8 cellular contexts compared by ENCODE assay signal in the genomic region with DNA sequence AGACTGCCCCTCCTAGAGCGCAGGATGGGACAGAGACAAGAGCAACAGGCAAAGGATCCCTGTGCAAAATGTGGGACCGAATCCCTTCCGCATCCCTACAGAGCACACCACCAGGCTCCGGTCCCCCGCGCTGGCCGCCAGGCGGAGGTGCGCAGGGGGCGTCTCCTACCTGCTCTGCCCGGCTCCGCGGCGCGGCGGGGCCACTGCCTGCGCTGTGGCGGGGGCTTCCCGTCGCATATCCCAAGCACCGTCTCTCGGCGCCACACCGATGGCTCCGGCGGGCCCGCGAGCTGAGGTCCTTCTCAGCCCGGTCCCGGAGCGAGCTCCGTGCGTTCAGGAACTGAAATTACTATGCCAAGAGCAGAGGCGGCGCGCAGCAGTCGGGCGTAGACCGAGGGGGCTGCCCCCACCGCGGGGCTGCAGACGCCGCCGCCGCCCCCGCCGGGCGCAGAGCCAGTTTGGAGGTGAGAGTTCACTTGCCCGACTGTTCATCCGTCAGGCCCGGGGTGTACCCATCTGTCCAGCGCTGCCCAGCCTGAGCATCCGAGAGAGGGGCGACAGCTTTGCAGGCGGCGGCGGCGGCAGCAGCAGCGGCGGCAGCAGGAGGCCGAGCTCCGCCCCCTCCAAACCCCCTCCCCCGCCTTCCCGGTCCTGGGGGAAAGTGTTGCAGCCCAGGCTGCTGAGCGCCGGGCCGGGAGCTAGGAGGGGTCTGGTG. TPM values are rescaled to one million over a fixed set of nuclear protein-coding genes. Genes with fewer than 3 reads are reported as not detected.
A peak's percentile ranks its signal among the peaks of the same experiment; 100 is the strongest.
DNase-seq lines count a peak whose midpoint lies in the region; ATAC-seq and TF ChIP-seq lines count a peak whose summit lies in the region.

TSS of gene GPRIN3 (minus strand) at position 355 of the 715 bp plus-strand sequence. CDS start 57,690 bp downstream, outside the sequence.

- H3K27ac Mint-ChIP-seq in CD4-positive, alpha-beta T cell = peak within 1 kb of the TSS; percentile 92
- no peak within 1 kb of the TSS for H3K27ac Mint-ChIP-seq in WTC11

- POLR2A ChIA-PET in CD4-positive, alpha-beta T cell (lab: Charles Lee) = interaction anchor here (0.6 to 2.9 kb wide), 13 partner anchors 9 to 715 kb away, joined by 3 to 45 read pairs (median 5); no protein-coding TSS in a partner anchor
- POLR2A ChIA-PET in WTC11 (lab: Charles Lee) = no interaction called here

- H3K27ac ChIP-seq in CD4-positive, alpha-beta T cell (ENCODE audit: low read depth, low read length) = peak within 1 kb of the TSS; percentile 88
- H3K27ac ChIP-seq in KOPT-K1 (ENCODE audit: low read depth, low read length, poor library complexity, severe bottlenecking) = peak within 1 kb of the TSS; percentile 51

- CTCF ChIA-PET in CD4-positive, alpha-beta T cell (lab: Charles Lee) = interaction anchor here (0.7 to 2.0 kb wide), 11 partner anchors 8 to 81 kb away, joined by 3 to 8 read pairs (median 4); no protein-coding TSS in a partner anchor
- CTCF ChIA-PET in WTC11 (lab: Charles Lee) = interaction anchor here (0.8 to 1.4 kb wide), 3 partner anchors 15 to 81 kb away, joined by 3 to 4 read pairs (median 4); no protein-coding TSS in a partner anchor

- H3K4me1 Mint-ChIP-seq in CD4-positive, alpha-beta T cell (ENCODE audit: low read depth) = peaks cover 67% of the 10 kb centered on the region
- H3K4me1 Mint-ChIP-seq in WTC11 = peaks cover 22% of the 10 kb centered on the region

- H3K27me3 ChIP-seq in CD4-positive, alpha-beta T cell (ENCODE audit: control insufficient read depth, insufficient read depth, low read length) = no peaks in the 10 kb centered on the region
- no peaks in the 10 kb centered on the region for H3K27me3 ChIP-seq in kidney epithelial cell (ENCODE audit: control insufficient read depth, insufficient read depth, low read length)

- H3K9me3 Mint-ChIP-seq in CD4-positive, alpha-beta T cell = no peaks in the 10 kb centered on the region
- no peaks in the 10 kb centered on the region for H3K9me3 Mint-ChIP-seq in WTC11

- ATAC-seq in CD4-positive, alpha-beta T cell (ENCODE audit: poor library complexity) = peak; percentile 66
- peak; percentile 80 for ATAC-seq in GM21447 (IDR thresholded peaks at IDR 0.05; ENCODE audit: unreplicated experiment)
- peak; percentile 88 for ATAC-seq in WTC11

- H3K36me3 Mint-ChIP-seq in CD4-positive, alpha-beta T cell (ENCODE audit: low read depth) = peaks cover 21% of the 10 kb centered on the region
- H3K36me3 Mint-ChIP-seq in WTC11 = no peaks in the 10 kb centered on the region

- H3K36me3 ChIP-seq in KOPT-K1 (ENCODE audit: insufficient read depth, low read length) (no peaks in the 10 kb centered on the region), kidney epithelial cell (ENCODE audit: control insufficient read depth, insufficient read depth, low read length) (no peaks in the 10 kb centered on the region)

- intact Hi-C loops in CD4-positive, alpha-beta T cell (cut with DNase I, micrococcal nuclease) = loop anchor here (2.0 to 10.0 kb wide), 4 partner anchors 13 to 193 kb away; partner anchors contain the start of gene TIGD2 (in 1 of the 2)

- no peak for TF ChIP-seq CTCF in CD4-positive, alpha-beta T cell (IDR thresholded peaks at IDR 0.05)
- TF ChIP-seq CTCF in WTC11 (IDR thresholded peaks at IDR 0.05) (no peak), cardiac fibroblast (IDR thresholded peaks at IDR 0.05; ENCODE audit: low read depth, low read length) (peak; percentile 2), kidney epithelial cell (IDR thresholded peaks at IDR 0.05; ENCODE audit: insufficient read depth, low read length, poor library complexity, severe bottlenecking) (no peak)

- peak; percentile 45 to 72 (median 54) for DNase-seq in CD4-positive, alpha-beta T cell
- DNase-seq in WTC11 (ENCODE audit: low spot score) = peak; percentile 73
- DNase-seq in cardiac fibroblast (ENCODE audit: low read depth in 2 of 2) = peak in 1 of 2 donors; percentile 24
- DNase-seq in kidney epithelial cell (ENCODE audit: low read depth) = no peak
- DNase-seq in stimulated activated CD4-positive, alpha-beta T cell treated with anti-CD3 and anti-CD28 coated beads, Interleukin-15, amount 100 ng/mL, for 24 hours = peak; percentile 76
- DNase-seq in inferior parietal cortex (ENCODE audit: extremely low spot score) = no peak

- peak within 1 kb of the TSS; percentile 95 for H3K4me3 Mint-ChIP-seq in CD4-positive, alpha-beta T cell
- peak within 1 kb of the TSS; percentile 86 for H3K4me3 Mint-ChIP-seq in WTC11

- no peaks in the 10 kb centered on the region for H3K27me3 Mint-ChIP-seq in CD4-positive, alpha-beta T cell
- H3K27me3 Mint-ChIP-seq in WTC11 (ENCODE audit: low read depth) = peaks cover 25% of the 10 kb centered on the region

- no peaks in the 10 kb centered on the region for H3K9me3 ChIP-seq in CD4-positive, alpha-beta T cell (ENCODE audit: control insufficient read depth, low read length)
- H3K9me3 ChIP-seq in KOPT-K1 (ENCODE audit: insufficient read depth, low read length, poor library complexity, severe bottlenecking) = no peaks in the 10 kb centered on the region

- H3K4me3 ChIP-seq in cardiac fibroblast (replicated peaks in 1 of 2; ENCODE audit: low read depth in 2 of 2, low read length in 2 of 2) = peak within 1 kb of the TSS; percentile 43 to 50
- H3K4me3 ChIP-seq in kidney epithelial cell (ENCODE audit: low read depth, low read length) = peak within 1 kb of the TSS; percentile 78

TF ChIP-seq in WTC11, 78 proteins besides CTCF, POLR2A, EP300 and RAD21 (continues in another document):
- TF ChIP-seq, protein P1, sequence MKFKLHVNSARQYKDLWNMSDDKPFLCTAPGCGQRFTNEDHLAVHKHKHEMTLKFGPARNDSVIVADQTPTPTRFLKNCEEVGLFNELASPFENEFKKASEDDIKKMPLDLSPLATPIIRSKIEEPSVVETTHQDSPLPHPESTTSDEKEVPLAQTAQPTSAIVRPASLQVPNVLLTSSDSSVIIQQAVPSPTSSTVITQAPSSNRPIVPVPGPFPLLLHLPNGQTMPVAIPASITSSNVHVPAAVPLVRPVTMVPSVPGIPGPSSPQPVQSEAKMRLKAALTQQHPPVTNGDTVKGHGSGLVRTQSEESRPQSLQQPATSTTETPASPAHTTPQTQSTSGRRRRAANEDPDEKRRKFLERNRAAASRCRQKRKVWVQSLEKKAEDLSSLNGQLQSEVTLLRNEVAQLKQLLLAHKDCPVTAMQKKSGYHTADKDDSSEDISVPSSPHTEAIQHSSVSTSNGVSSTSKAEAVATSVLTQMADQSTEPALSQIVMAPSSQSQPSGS (CRISPR knock-in tag; IDR thresholded peaks at IDR 0.05; ENCODE audit: borderline replicate concordance, low read depth) = no peak
- TF ChIP-seq TEAD4 (CRISPR knock-in tag; IDR thresholded peaks at IDR 0.05) (no peak), MYBL2 (CRISPR knock-in tag; IDR thresholded peaks at IDR 0.05) (no peak), ZNF512 (CRISPR knock-in tag; IDR thresholded peaks at IDR 0.05; ENCODE audit: borderline replicate concordance) (no peak), ELF4 (CRISPR knock-in tag; IDR thresholded peaks at IDR 0.05; ENCODE audit: low read depth) (no peak)
- TF ChIP-seq, protein P2, sequence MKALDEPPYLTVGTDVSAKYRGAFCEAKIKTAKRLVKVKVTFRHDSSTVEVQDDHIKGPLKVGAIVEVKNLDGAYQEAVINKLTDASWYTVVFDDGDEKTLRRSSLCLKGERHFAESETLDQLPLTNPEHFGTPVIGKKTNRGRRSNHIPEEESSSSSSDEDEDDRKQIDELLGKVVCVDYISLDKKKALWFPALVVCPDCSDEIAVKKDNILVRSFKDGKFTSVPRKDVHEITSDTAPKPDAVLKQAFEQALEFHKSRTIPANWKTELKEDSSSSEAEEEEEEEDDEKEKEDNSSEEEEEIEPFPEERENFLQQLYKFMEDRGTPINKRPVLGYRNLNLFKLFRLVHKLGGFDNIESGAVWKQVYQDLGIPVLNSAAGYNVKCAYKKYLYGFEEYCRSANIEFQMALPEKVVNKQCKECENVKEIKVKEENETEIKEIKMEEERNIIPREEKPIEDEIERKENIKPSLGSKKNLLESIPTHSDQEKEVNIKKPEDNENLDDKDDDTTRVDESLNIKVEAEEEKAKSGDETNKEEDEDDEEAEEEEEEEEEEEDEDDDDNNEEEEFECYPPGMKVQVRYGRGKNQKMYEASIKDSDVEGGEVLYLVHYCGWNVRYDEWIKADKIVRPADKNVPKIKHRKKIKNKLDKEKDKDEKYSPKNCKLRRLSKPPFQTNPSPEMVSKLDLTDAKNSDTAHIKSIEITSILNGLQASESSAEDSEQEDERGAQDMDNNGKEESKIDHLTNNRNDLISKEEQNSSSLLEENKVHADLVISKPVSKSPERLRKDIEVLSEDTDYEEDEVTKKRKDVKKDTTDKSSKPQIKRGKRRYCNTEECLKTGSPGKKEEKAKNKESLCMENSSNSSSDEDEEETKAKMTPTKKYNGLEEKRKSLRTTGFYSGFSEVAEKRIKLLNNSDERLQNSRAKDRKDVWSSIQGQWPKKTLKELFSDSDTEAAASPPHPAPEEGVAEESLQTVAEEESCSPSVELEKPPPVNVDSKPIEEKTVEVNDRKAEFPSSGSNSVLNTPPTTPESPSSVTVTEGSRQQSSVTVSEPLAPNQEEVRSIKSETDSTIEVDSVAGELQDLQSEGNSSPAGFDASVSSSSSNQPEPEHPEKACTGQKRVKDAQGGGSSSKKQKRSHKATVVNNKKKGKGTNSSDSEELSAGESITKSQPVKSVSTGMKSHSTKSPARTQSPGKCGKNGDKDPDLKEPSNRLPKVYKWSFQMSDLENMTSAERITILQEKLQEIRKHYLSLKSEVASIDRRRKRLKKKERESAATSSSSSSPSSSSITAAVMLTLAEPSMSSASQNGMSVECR (CRISPR knock-in tag; IDR thresholded peaks at IDR 0.05; ENCODE audit: borderline replicate concordance) = peak; percentile 27; the same call in 1 of the 2 replicates
- TF ChIP-seq, protein P3, sequence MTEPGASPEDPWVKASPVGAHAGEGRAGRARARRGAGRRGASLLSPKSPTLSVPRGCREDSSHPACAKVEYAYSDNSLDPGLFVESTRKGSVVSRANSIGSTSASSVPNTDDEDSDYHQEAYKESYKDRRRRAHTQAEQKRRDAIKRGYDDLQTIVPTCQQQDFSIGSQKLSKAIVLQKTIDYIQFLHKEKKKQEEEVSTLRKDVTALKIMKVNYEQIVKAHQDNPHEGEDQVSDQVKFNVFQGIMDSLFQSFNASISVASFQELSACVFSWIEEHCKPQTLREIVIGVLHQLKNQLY (CRISPR knock-in tag; IDR thresholded peaks at IDR 0.05) = no peak

RNA-seq across cellular contexts. Expression of gene GPRIN3, which starts in this region (rescaled TPM):
- 10 to 100 TPM; 46.4 TPM for total RNA-seq in CD4-positive, alpha-beta T cell
- total RNA-seq in WTC11 (2021) (1.5 to 2.0 TPM (median 1.5 TPM) in 3 replicates), kidney epithelial cell (0.41 and 0.84 TPM in 2 replicates)

Comparison
In these comparisons a context has a peak if more than half of its experiments do, and no peak if none do; other contexts are left out.
1. RNA of gene GPRIN3 (total RNA-seq): 46.4 TPM in CD4-positive, alpha-beta T cell; 1.5 to 2.0 TPM in WTC11 and 0.41 to 0.84 TPM in kidney epithelial cell; every median in the first group is over 10 times any median in the second.
2. DNase-seq: peak in CD4-positive, alpha-beta T cell (10 of 10), WTC11 (single experiment) and stimulated activated CD4-positive, alpha-beta T cell treated with anti-CD3 and anti-CD28 coated beads, Interleukin-15, amount 100 ng/mL, for 24 hours (single experiment); none in kidney epithelial cell (single experiment) and inferior parietal cortex (single experiment).
3. Peak in every context shown above with its lines, with median percentiles within 50 percentile points of each other: ATAC-seq.